18 cellular contexts compared by ENCODE assay signal in the genomic region with DNA sequence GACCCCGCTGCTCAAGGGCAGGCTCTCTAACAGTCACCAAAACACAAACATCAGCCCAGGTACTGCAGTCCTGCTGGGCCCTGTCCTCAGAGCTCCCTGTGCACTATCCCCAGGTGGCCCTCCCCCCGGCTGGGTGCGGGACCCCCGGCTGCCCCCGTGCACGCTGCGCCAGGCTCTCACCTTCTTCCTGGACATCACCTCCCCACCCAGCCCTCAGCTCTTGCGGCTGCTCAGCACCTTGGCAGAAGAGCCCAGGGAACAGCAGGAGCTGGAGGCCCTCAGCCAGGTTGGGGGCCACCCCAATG. TPM values are rescaled to one million over a fixed set of nuclear protein-coding genes. Genes with fewer than 3 reads are reported as not detected.
DNase-seq lines count a peak whose midpoint lies in the region; ATAC-seq, FAIRE-seq and TF ChIP-seq lines count a peak whose summit lies in the region.
"Had no signal": no experiment of that assay in that cellular context is flagged by ENCODE, and none has a peak within 500 bp of the region (broad histone marks: within the 10 kb centered on the region; RNA-seq: fewer than 3 reads in every experiment).

No MANE protein-coding gene starts in this region.

- no peak for DNase-seq in AG04449 (ENCODE audit: low read depth, low spot score)
- DNase-seq in CD4-positive, alpha-beta memory T cell: peak in 1 of 5 donors; percentile 38
- DNase-seq in activated T-helper 1 cell treated with anti-CD3 and anti-CD28 coated beads, Interleukin-12 subunit alpha, Interleukin-12 subunit beta, Interleukin-2, Interleukin-4 antibody, amounts not matched to agents 30 ng/mL and 10 ng/mL and 1 ng/mL, durations not matched to agents 14 hours and 24 hours and 36 hours (ENCODE audit: low spot score): no peak
- no peak for DNase-seq in mesendoderm
- no peak for DNase-seq in HK-2 (ENCODE audit: unreplicated experiment)
- DNase-seq in NK-92 (lab: John Stamatoyannopoulos, UW; ENCODE audit: unreplicated experiment): no peak
- no peak for DNase-seq in GM12892 (ENCODE audit: insufficient read length)
- DNase-seq: DND-41, left lung, MM.1S, naive B cell, NCI-H187 treated with DMSO at 0.1 percent for 48 hours, NCI-H510A treated with DMSO at 0.1 percent for 48 hours, PC-3 had no signal

- TF ChIP-seq CTCF in AG04449 (IDR thresholded peaks at IDR 0.05; ENCODE audit: insufficient read depth, low read length, missing control alignments): no peak

- no peak overlapping the region for H2AK5ac ChIP-seq in mesendoderm (ENCODE audit: low read length)

- H3K27me3 ChIP-seq in CD4-positive, alpha-beta memory T cell (ENCODE audit: insufficient read depth, low read length): no peaks in the 10 kb centered on the region
- H3K27me3 ChIP-seq in mesendoderm (ENCODE audit: insufficient read depth, low read length, poor library complexity): no peaks in the 10 kb centered on the region

- H3K36me3 ChIP-seq in CD4-positive, alpha-beta memory T cell (ENCODE audit: insufficient read depth, low read length): no peaks in the 10 kb centered on the region
- H3K36me3 ChIP-seq in mesendoderm (ENCODE audit: control insufficient read depth, insufficient read depth, low read length): no peaks in the 10 kb centered on the region
- H3K36me3 ChIP-seq: left lung had no signal

- H3K4me3 ChIP-seq in AG04449 (ENCODE audit: low read depth, low read length) (peak overlapping the region; percentile 49; the same call in 1 of the 2 replicates), mesendoderm (ENCODE audit: low read length) (no peak overlapping the region)
- H3K4me3 ChIP-seq in CD4-positive, alpha-beta memory T cell (ENCODE audit: low read length in 2 of 2): no peak overlapping the region

- H2BK15ac ChIP-seq in mesendoderm (replicated peaks; ENCODE audit: low read depth): no peak overlapping the region

- H3K4me2 ChIP-seq in mesendoderm (ENCODE audit: low read length): no peak overlapping the region
- H3K4me2 ChIP-seq: SK-N-SH had no signal

- peaks cover 1 to 5% of the 10 kb centered on the region in 2 donors for H3K36me3 Mint-ChIP-seq in CD4-positive, alpha-beta memory T cell
- peaks cover 3% of the 10 kb centered on the region for H3K36me3 Mint-ChIP-seq in activated T-helper 1 cell treated with anti-CD3 and anti-CD28 coated beads, Interleukin-12 subunit alpha, Interleukin-12 subunit beta, Interleukin-2, Interleukin-4 antibody, amounts not matched to agents 30 ng/mL and 10 ng/mL and 1 ng/mL, durations not matched to agents 14 hours and 24 hours and 36 hours (ENCODE audit: low read depth)
- H3K36me3 Mint-ChIP-seq: naive B cell had no signal

- intact Hi-C loops in CD4-positive, alpha-beta memory T cell (cut with micrococcal nuclease): loop anchor here (10.0 kb wide), 1 partner anchor 335 kb away; the partner anchor contains the start of gene NUB1
- intact Hi-C loops in activated T-helper 1 cell treated with anti-CD3 and anti-CD28 coated beads, Interleukin-12 subunit alpha, Interleukin-12 subunit beta, Interleukin-2, Interleukin-4 antibody, amounts not matched to agents 30 ng/mL and 10 ng/mL and 1 ng/mL, durations not matched to agents 14 hours and 24 hours and 36 hours (cut with micrococcal nuclease): loop anchor here (1.0 to 10.0 kb wide), 3 partner anchors 8 to 685 kb away; partner anchors contain the start of genes ACTR3C, KCNH2 and LRRC61

- H2BK120ac ChIP-seq in mesendoderm (ENCODE audit: low read depth, low read length): no peak overlapping the region

- CTCF ChIA-PET in AG04449 (lab: Yijun Ruan, JAX): interaction anchor here (0.9 to 11.9 kb wide), 12 partner anchors 8 to 99 kb away, joined by 3 to 190 read pairs (median 8); partner anchors contain the start of genes ABCB8, ATG9B and SLC4A2
- CTCF ChIA-PET in CD4-positive, alpha-beta memory T cell (lab: Charles Lee; ENCODE audit: partially characterized antibody): interaction anchor here (1.0 to 9.1 kb wide), 12 partner anchors 8 to 655 kb away, joined by 3 to 93 read pairs (median 14); partner anchors contain the start of genes ABCB8, ATG9B and NOS3

- no peaks in the 10 kb centered on the region for H3K79me1 ChIP-seq in mesendoderm (ENCODE audit: low read length)

- H4K5ac ChIP-seq in mesendoderm (ENCODE audit: low read length): no peak overlapping the region

- peak overlapping the region; percentile 91 to 99 (median 97) for H3K27ac Mint-ChIP-seq in CD4-positive, alpha-beta memory T cell
- H3K27ac Mint-ChIP-seq in activated T-helper 1 cell treated with anti-CD3 and anti-CD28 coated beads, Interleukin-12 subunit alpha, Interleukin-12 subunit beta, Interleukin-2, Interleukin-4 antibody, amounts not matched to agents 30 ng/mL and 10 ng/mL and 1 ng/mL, durations not matched to agents 14 hours and 24 hours and 36 hours: peak overlapping the region; percentile 87

- no peaks in the 10 kb centered on the region for H3K27me3 Mint-ChIP-seq in CD4-positive, alpha-beta memory T cell
- H3K27me3 Mint-ChIP-seq in activated T-helper 1 cell treated with anti-CD3 and anti-CD28 coated beads, Interleukin-12 subunit alpha, Interleukin-12 subunit beta, Interleukin-2, Interleukin-4 antibody, amounts not matched to agents 30 ng/mL and 10 ng/mL and 1 ng/mL, durations not matched to agents 14 hours and 24 hours and 36 hours (ENCODE audit: insufficient read depth): no peaks in the 10 kb centered on the region

- H2BK5ac ChIP-seq in mesendoderm (ENCODE audit: low read length): peak overlapping the region; percentile 6

- peaks cover 86% of the 10 kb centered on the region for H3K4me1 ChIP-seq in CD4-positive, alpha-beta memory T cell (ENCODE audit: insufficient read depth, low read length)
- H3K4me1 ChIP-seq in mesendoderm (ENCODE audit: control insufficient read depth, low read depth, low read length): peaks cover 17% of the 10 kb centered on the region

- POLR2A ChIA-PET in AG04449 (lab: Yijun Ruan, JAX): interaction anchor here (0.6 kb wide), 1 partner anchor 14 kb away, joined by 3 read pairs; no protein-coding TSS in a partner anchor
- POLR2A ChIA-PET in CD4-positive, alpha-beta memory T cell (lab: Charles Lee; ENCODE audit: partially characterized antibody): interaction anchor here (0.7 to 13.0 kb wide), 14 partner anchors 9 to 1141 kb away, joined by 3 to 182 read pairs (median 8); partner anchors contain the start of genes ABCB8, NOS3, REPIN1 and TMUB1

- no peak overlapping the region for H3K23ac ChIP-seq in mesendoderm (ENCODE audit: low read length)

- ATAC-seq in HG02884 (IDR thresholded peaks at IDR 0.05; ENCODE audit: unreplicated experiment): no peak
- ATAC-seq: PC-3 had no signal

- H3K18ac ChIP-seq in mesendoderm (ENCODE audit: low read length): peak overlapping the region; percentile 11

- H4K8ac ChIP-seq in mesendoderm (ENCODE audit: low read depth, low read length): no peak overlapping the region

- no peak for TF ChIP-seq POLR2A in GM12892 (IDR thresholded peaks at IDR 0.05; ENCODE audit: low read depth, low read length)

- H3K4me1 Mint-ChIP-seq in CD4-positive, alpha-beta memory T cell: peaks cover 47 to 93% (median 69%) of the 10 kb centered on the region in 4 donors
- H3K4me1 Mint-ChIP-seq in activated T-helper 1 cell treated with anti-CD3 and anti-CD28 coated beads, Interleukin-12 subunit alpha, Interleukin-12 subunit beta, Interleukin-2, Interleukin-4 antibody, amounts not matched to agents 30 ng/mL and 10 ng/mL and 1 ng/mL, durations not matched to agents 14 hours and 24 hours and 36 hours (ENCODE audit: low read depth): peaks cover 56% of the 10 kb centered on the region

- H3K27ac ChIP-seq in CD4-positive, alpha-beta memory T cell (ENCODE audit: low read depth, low read length): peak overlapping the region; percentile 69
- no peak overlapping the region for H3K27ac ChIP-seq in mesendoderm (ENCODE audit: low read depth, low read length)

- no peak overlapping the region for H3K4ac ChIP-seq in mesendoderm (ENCODE audit: low read depth, low read length)

- no CpG with 5 or more reads among the region's 8 CpGs for WGBS in mesendoderm (ENCODE audit: extremely low coverage, insufficient coverage, low lambda C conversion rate)

- no peaks in the 10 kb centered on the region for H3K9me3 ChIP-seq in CD4-positive, alpha-beta memory T cell (ENCODE audit: control insufficient read depth in 1 of 2, low read length in 2 of 2)
- H3K9me3 ChIP-seq: left lung, SK-N-SH had no signal

- peak overlapping the region in 5 of 8 donors; percentile 69 to 89 (median 76) for H3K4me3 Mint-ChIP-seq in CD4-positive, alpha-beta memory T cell
- peak overlapping the region; percentile 73 for H3K4me3 Mint-ChIP-seq in activated T-helper 1 cell treated with anti-CD3 and anti-CD28 coated beads, Interleukin-12 subunit alpha, Interleukin-12 subunit beta, Interleukin-2, Interleukin-4 antibody, amounts not matched to agents 30 ng/mL and 10 ng/mL and 1 ng/mL, durations not matched to agents 14 hours and 24 hours and 36 hours

- no peak for FAIRE-seq in GM12892 (lab: Jason Lieb, UNC)
- FAIRE-seq: endometrium had no signal

- H3K9ac ChIP-seq in mesendoderm (ENCODE audit: low read length): peak overlapping the region; percentile 13
- H3K9ac ChIP-seq: SK-N-SH had no signal

- H3K9me3 Mint-ChIP-seq in CD4-positive, alpha-beta memory T cell: peaks cover 0 to 2% (median 0%) of the 10 kb centered on the region in 8 donors
- H3K9me3 Mint-ChIP-seq in activated T-helper 1 cell treated with anti-CD3 and anti-CD28 coated beads, Interleukin-12 subunit alpha, Interleukin-12 subunit beta, Interleukin-2, Interleukin-4 antibody, amounts not matched to agents 30 ng/mL and 10 ng/mL and 1 ng/mL, durations not matched to agents 14 hours and 24 hours and 36 hours: no peaks in the 10 kb centered on the region
- H3K9me3 Mint-ChIP-seq: naive B cell had no signal

- peak overlapping the region; percentile 89 for H3K56ac ChIP-seq in mesendoderm (ENCODE audit: low read length)

- H3K79me2 ChIP-seq in mesendoderm (ENCODE audit: control insufficient read depth, insufficient read depth, low read length): no peaks in the 10 kb centered on the region

RNA-seq across cellular contexts. Expression of gene ATG9B, which starts 14.3 kb away (rescaled TPM):
- 10 to 100 TPM; 29.3 to 29.9 TPM for total RNA-seq in CD4-positive, alpha-beta memory T cell
- 10 to 100 TPM; 16.9 to 36.6 TPM for polyA plus RNA-seq in CD4-positive, alpha-beta memory T cell
- total RNA-seq in activated T-helper 1 cell treated with anti-CD3 and anti-CD28 coated beads, Interleukin-12 subunit alpha, Interleukin-12 subunit beta, Interleukin-2, Interleukin-4 antibody, amounts not matched to agents 30 ng/mL and 10 ng/mL and 1 ng/mL, durations not matched to agents 14 hours and 24 hours and 36 hours: 4.7 and 6.3 TPM in 2 replicates
- polyA plus RNA-seq in mesendoderm (2013, experiment 1 of 2): 1.1 TPM
- polyA plus RNA-seq in mesendoderm (2013, experiment 2 of 2): 0.53 TPM
- polyA plus RNA-seq in GM12892 (2012; ENCODE audit: missing spikeins): 0.25 TPM

RNA-seq across cellular contexts. Expression of gene ABCB8, which starts 18.3 kb away (rescaled TPM):
- 10 to 100 TPM; 71.2 to 75.8 TPM for total RNA-seq in CD4-positive, alpha-beta memory T cell
- polyA plus RNA-seq in CD4-positive, alpha-beta memory T cell: 10 to 100 TPM; 17.8 to 22.8 TPM
- total RNA-seq in activated T-helper 1 cell treated with anti-CD3 and anti-CD28 coated beads, Interleukin-12 subunit alpha, Interleukin-12 subunit beta, Interleukin-2, Interleukin-4 antibody, amounts not matched to agents 30 ng/mL and 10 ng/mL and 1 ng/mL, durations not matched to agents 14 hours and 24 hours and 36 hours: 56.9 and 57.9 TPM in 2 replicates
- 7.0 TPM for polyA plus RNA-seq in mesendoderm (2013, experiment 1 of 2)
- polyA plus RNA-seq in mesendoderm (2013, experiment 2 of 2): 6.8 TPM
- polyA plus RNA-seq in GM12892 (2012; ENCODE audit: missing spikeins): 8.2 TPM

RNA-seq across cellular contexts. Expression of gene NOS3, which starts 19.1 kb away (rescaled TPM):
- 1 to 10 TPM; 4.0 to 4.6 TPM for total RNA-seq in CD4-positive, alpha-beta memory T cell
- 10 to 100 TPM in 1 of 2 donors, 1 to 10 TPM in 1; 6.6 to 14.9 TPM for polyA plus RNA-seq in CD4-positive, alpha-beta memory T cell
- 12.2 and 12.8 TPM in 2 replicates for total RNA-seq in activated T-helper 1 cell treated with anti-CD3 and anti-CD28 coated beads, Interleukin-12 subunit alpha, Interleukin-12 subunit beta, Interleukin-2, Interleukin-4 antibody, amounts not matched to agents 30 ng/mL and 10 ng/mL and 1 ng/mL, durations not matched to agents 14 hours and 24 hours and 36 hours
- polyA plus RNA-seq in mesendoderm (2013, experiment 1 of 2): 2.6 TPM
- polyA plus RNA-seq in mesendoderm (2013, experiment 2 of 2): 2.6 TPM
- 0.23 TPM for polyA plus RNA-seq in GM12892 (2012; ENCODE audit: missing spikeins)

RNA-seq across cellular contexts. Expression of gene KCNH2, which starts 31.8 kb away (rescaled TPM):
- total RNA-seq in CD4-positive, alpha-beta memory T cell: 1 to 10 TPM; 2.3 to 2.6 TPM
- 1 to 10 TPM; 1.8 to 2.4 TPM for polyA plus RNA-seq in CD4-positive, alpha-beta memory T cell
- 0.20 and 0.49 TPM in 2 replicates for total RNA-seq in activated T-helper 1 cell treated with anti-CD3 and anti-CD28 coated beads, Interleukin-12 subunit alpha, Interleukin-12 subunit beta, Interleukin-2, Interleukin-4 antibody, amounts not matched to agents 30 ng/mL and 10 ng/mL and 1 ng/mL, durations not matched to agents 14 hours and 24 hours and 36 hours
- polyA plus RNA-seq in mesendoderm (2013, experiment 1 of 2): 0.93 TPM
- 0.73 TPM for polyA plus RNA-seq in mesendoderm (2013, experiment 2 of 2)
- 0.11 TPM for polyA plus RNA-seq in GM12892 (2012; ENCODE audit: missing spikeins)
- polyA plus RNA-seq: CD14-positive monocyte had no signal

RNA-seq across cellular contexts. Expression of gene ASIC3, which starts 38.4 kb away (rescaled TPM):
- total RNA-seq in CD4-positive, alpha-beta memory T cell: 10 to 100 TPM; 10.6 to 11.6 TPM
- not detected for polyA plus RNA-seq in CD4-positive, alpha-beta memory T cell
- 1.9 and 4.1 TPM in 2 replicates for total RNA-seq in activated T-helper 1 cell treated with anti-CD3 and anti-CD28 coated beads, Interleukin-12 subunit alpha, Interleukin-12 subunit beta, Interleukin-2, Interleukin-4 antibody, amounts not matched to agents 30 ng/mL and 10 ng/mL and 1 ng/mL, durations not matched to agents 14 hours and 24 hours and 36 hours
- 0.27 TPM for polyA plus RNA-seq in mesendoderm (2013, experiment 1 of 2)
- polyA plus RNA-seq in mesendoderm (2013, experiment 2 of 2): 0.31 TPM
- polyA plus RNA-seq in GM12892 (2012; ENCODE audit: missing spikeins): 1.4 TPM
- polyA plus RNA-seq: CD14-positive monocyte had no signal
